In the genomic region with DNA sequence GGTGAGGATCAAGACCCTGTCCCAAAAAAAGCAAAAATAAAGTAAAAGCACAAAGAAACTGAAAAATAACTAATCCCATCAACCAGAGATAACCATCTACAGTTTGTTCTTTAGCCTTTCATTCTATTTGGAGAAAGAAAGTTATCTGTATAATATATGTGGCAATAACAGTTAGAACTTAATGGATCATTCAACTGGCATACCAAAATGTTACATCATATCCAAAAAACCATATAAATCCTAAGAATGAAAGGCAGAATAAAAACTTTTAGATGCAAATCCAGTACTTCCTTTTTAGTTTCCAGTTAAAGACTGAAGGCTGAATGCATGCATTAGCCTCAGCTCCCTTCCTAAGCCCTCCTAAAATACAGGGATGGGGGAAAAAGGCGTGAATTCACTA, we compare ENCODE assay signal across 8 cellular contexts. TPM values are rescaled to one million over a fixed set of nuclear protein-coding genes. Genes with fewer than 3 reads are reported as not detected.
DNase-seq lines count a peak whose midpoint lies in the region; ATAC-seq, FAIRE-seq and TF ChIP-seq lines count a peak whose summit lies in the region.

No MANE protein-coding gene starts in this region.

- peak overlapping the region; percentile 94 for H3K27ac Mint-ChIP-seq in stimulated activated naive CD8-positive, alpha-beta T cell treated with anti-CD3 and anti-CD28 coated beads, Interleukin-15, Interleukin-2, amounts not matched to agents 100 ng/mL and 50 ng/mL, for 24 hours
- peak overlapping the region; percentile 88 for H3K27ac Mint-ChIP-seq in activated naive CD8-positive, alpha-beta T cell treated with anti-CD3 and anti-CD28 coated beads for 36 hours

- H3K36me3 Mint-ChIP-seq in stimulated activated naive CD8-positive, alpha-beta T cell treated with anti-CD3 and anti-CD28 coated beads, Interleukin-15, Interleukin-2, amounts not matched to agents 100 ng/mL and 50 ng/mL, for 24 hours (ENCODE audit: low read depth) = no peaks in the 10 kb centered on the region
- peaks cover 6% of the 10 kb centered on the region for H3K36me3 Mint-ChIP-seq in activated naive CD8-positive, alpha-beta T cell treated with anti-CD3 and anti-CD28 coated beads for 36 hours

- peak overlapping the region; percentile 68 for H3K4me3 Mint-ChIP-seq in stimulated activated naive CD8-positive, alpha-beta T cell treated with anti-CD3 and anti-CD28 coated beads, Interleukin-15, Interleukin-2, amounts not matched to agents 100 ng/mL and 50 ng/mL, for 24 hours
- peak overlapping the region; percentile 71 for H3K4me3 Mint-ChIP-seq in activated naive CD8-positive, alpha-beta T cell treated with anti-CD3 and anti-CD28 coated beads for 36 hours

- no peak for ATAC-seq in stimulated activated naive CD8-positive, alpha-beta T cell treated with anti-CD3 and anti-CD28 coated beads, Interleukin-15, Interleukin-2, amounts not matched to agents 100 U/mL and 50 U/mL, for 24 hours
- ATAC-seq in lower lobe of right lung (no peak), GM18520 (IDR thresholded peaks at IDR 0.05; ENCODE audit: unreplicated experiment) (no peak)

- peaks cover 79% of the 10 kb centered on the region for H3K4me1 Mint-ChIP-seq in stimulated activated naive CD8-positive, alpha-beta T cell treated with anti-CD3 and anti-CD28 coated beads, Interleukin-15, Interleukin-2, amounts not matched to agents 100 ng/mL and 50 ng/mL, for 24 hours (ENCODE audit: low read depth)
- H3K4me1 Mint-ChIP-seq in activated naive CD8-positive, alpha-beta T cell treated with anti-CD3 and anti-CD28 coated beads for 36 hours = peaks cover 58% of the 10 kb centered on the region

- no peak for TF ChIP-seq POLR2A in lower leg skin (IDR thresholded peaks at IDR 0.05)

- intact Hi-C loops in lower lobe of right lung (cut with DNase I) (no loop called here), posterior vena cava (cut with DNase I) (no loop called here), lower leg skin (cut with DNase I; ENCODE audit: low total_unique reads) (no loop called here)

- DNase-seq in stimulated activated naive CD8-positive, alpha-beta T cell treated with anti-CD3 and anti-CD28 coated beads, Interleukin-15, Interleukin-2, amounts not matched to agents 100 U/mL and 50 U/mL, for 24 hours = no peak
- DNase-seq in activated naive CD8-positive, alpha-beta T cell treated with anti-CD3 and anti-CD28 coated beads for 36 hours = no peak
- DNase-seq in lower lobe of right lung = no peak
- DNase-seq in posterior vena cava (ENCODE audit: low spot score) = no peak
- DNase-seq in lower leg skin (ENCODE audit: low spot score in 2 of 2) = no peak
- no peak for DNase-seq in HTR-8/SVneo (ENCODE audit: insufficient read length, low spot score)

- H3K27me3 ChIP-seq in lower lobe of right lung (ENCODE audit: low read depth) = no peaks in the 10 kb centered on the region

- H3K9me3 ChIP-seq in lower lobe of right lung = no peaks in the 10 kb centered on the region

- TF ChIP-seq CTCF in lower lobe of right lung (IDR thresholded peaks at IDR 0.05) (no peak), lower leg skin (IDR thresholded peaks at IDR 0.05) (no peak)

- FAIRE-seq in HTR-8/SVneo (lab: Jason Lieb, UNC) = no peak

- no peaks in the 10 kb centered on the region for H3K9me3 Mint-ChIP-seq in stimulated activated naive CD8-positive, alpha-beta T cell treated with anti-CD3 and anti-CD28 coated beads, Interleukin-15, Interleukin-2, amounts not matched to agents 100 ng/mL and 50 ng/mL, for 24 hours
- H3K9me3 Mint-ChIP-seq in activated naive CD8-positive, alpha-beta T cell treated with anti-CD3 and anti-CD28 coated beads for 36 hours = no peaks in the 10 kb centered on the region

- H3K27ac ChIP-seq in lower lobe of right lung = peak overlapping the region; percentile 44

- peaks cover 42% of the 10 kb centered on the region for H3K4me1 ChIP-seq in lower lobe of right lung

- H3K4me3 ChIP-seq in lower lobe of right lung = no peak overlapping the region
- H3K4me3 ChIP-seq in lower leg skin (ENCODE audit: low read depth, poor library complexity, severe bottlenecking) = no peak overlapping the region

- H3K36me3 ChIP-seq in lower lobe of right lung = no peaks in the 10 kb centered on the region

- no peaks in the 10 kb centered on the region for H3K27me3 Mint-ChIP-seq in stimulated activated naive CD8-positive, alpha-beta T cell treated with anti-CD3 and anti-CD28 coated beads, Interleukin-15, Interleukin-2, amounts not matched to agents 100 ng/mL and 50 ng/mL, for 24 hours
- H3K27me3 Mint-ChIP-seq in activated naive CD8-positive, alpha-beta T cell treated with anti-CD3 and anti-CD28 coated beads for 36 hours = no peaks in the 10 kb centered on the region

- WGBS in lower leg skin, 2 donors = 76 to 78% methylated on average over 1 of the region's 1 CpG

RNA-seq across cellular contexts. Expression of gene ILRUN, which starts 25.2 kb away (rescaled TPM):
- total RNA-seq in activated naive CD8-positive, alpha-beta T cell treated with anti-CD3 and anti-CD28 coated beads for 36 hours = 10 to 100 TPM; 45.7 to 46.1 TPM
- 90.3 TPM for total RNA-seq in lower lobe of right lung
- total RNA-seq in posterior vena cava = 10 to 100 TPM; 74.0 to 83.4 TPM
- total RNA-seq in lower leg skin = 10 to 100 TPM; 60.2 to 65.4 (median 62.9) TPM
